1 cellular context compared by ENCODE assay signal in genomic region chr1:28886731-28887417, GRCh38.
TF ChIP-seq lines count a peak whose summit lies in the region.

No MANE protein-coding gene starts in this region.

TF ChIP-seq in A549, 52 proteins besides CTCF, POLR2A, EP300 and RAD21 (continued from another document):
- TF ChIP-seq HMGXB4 (CRISPR knock-in tag; IDR thresholded peaks at IDR 0.05; ENCODE audit: borderline replicate concordance) (no peak), FOSB (CRISPR knock-in tag; IDR thresholded peaks at IDR 0.05) (no peak), CEBPB (IDR thresholded peaks at IDR 0.05) (peak; percentile 70 to 76; a peak in 3 of 4 replicates), TP53 (CRISPR knock-in tag; IDR thresholded peaks at IDR 0.05) (no peak), CHD4 (IDR thresholded peaks at IDR 0.05; ENCODE audit: borderline replicate concordance) (no peak), ESRRA (IDR thresholded peaks at IDR 0.05; ENCODE audit: borderline replicate concordance, low read length) (no peak), PBX3 (IDR thresholded peaks at IDR 0.05) (peak; percentile 88), HOXB5 (CRISPR knock-in tag; IDR thresholded peaks at IDR 0.05) (no peak), NR3C1 (IDR thresholded peaks at IDR 0.05) (no peak), CHD2 (IDR thresholded peaks at IDR 0.05; ENCODE audit: low read length, partially characterized antibody) (no peak), BCL3 (IDR thresholded peaks at IDR 0.05) (no peak), ZC3H11A (IDR thresholded peaks at IDR 0.05) (no peak)
